18 cellular contexts compared by ENCODE assay signal in the genomic region with DNA sequence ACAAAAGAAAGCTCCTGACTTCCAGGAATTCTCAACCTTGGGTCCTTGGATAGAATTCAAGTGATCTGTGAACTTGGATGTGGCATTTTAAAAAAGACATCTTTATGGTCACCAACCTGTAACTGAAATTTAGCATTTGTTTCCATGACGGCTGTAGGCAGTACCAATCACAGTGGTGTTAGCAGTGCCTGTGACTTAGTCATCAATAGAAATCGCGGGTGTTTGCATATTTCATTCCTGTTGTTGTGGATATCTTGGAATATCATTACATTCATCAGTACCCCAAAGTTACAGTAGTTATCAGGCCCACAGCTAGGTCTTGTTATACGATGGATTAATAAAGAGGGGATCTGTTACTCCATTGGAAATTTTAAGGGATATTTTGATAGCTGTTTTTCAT.
DNase-seq lines count a peak whose midpoint lies in the region; ATAC-seq and TF ChIP-seq lines count a peak whose summit lies in the region.
"Had no signal": no experiment of that assay in that cellular context is flagged by ENCODE, and none has a peak within 500 bp of the region (broad histone marks: within the 10 kb centered on the region; RNA-seq: fewer than 3 reads in every experiment).

No MANE protein-coding gene starts in this region.

- ATAC-seq in WTC11 (no peak), mucosa of descending colon (no peak)
- ATAC-seq: naive thymus-derived CD8-positive, alpha-beta T cell had no signal

- no peaks in the 10 kb centered on the region for H3K27me3 ChIP-seq in CD8-positive, alpha-beta memory T cell (ENCODE audit: insufficient read depth, low read length, poor library complexity, severe bottlenecking)
- H3K27me3 ChIP-seq: thyroid gland had no signal

- peak overlapping the region in 3 of 7 donors; percentile 71 to 82 (median 75) for H3K4me3 Mint-ChIP-seq in CD8-positive, alpha-beta memory T cell
- H3K4me3 Mint-ChIP-seq in WTC11: no peak overlapping the region
- H3K4me3 Mint-ChIP-seq: activated CD4-positive, alpha-beta T cell treated with anti-CD3 and anti-CD28 coated beads, Interleukin-2, amount 10 ng/mL, durations not matched to agents 24 days and 14 days; activated T-helper 1 cell treated with anti-CD3 and anti-CD28 coated beads, Interleukin-12 subunit alpha, Interleukin-12 subunit beta, Interleukin-2, Interleukin-4 antibody, amounts not matched to agents 30 ng/mL and 10 ng/mL and 1 ng/mL, durations not matched to agents 14 hours and 24 hours and 36 hours; B cell had no signal

- TF ChIP-seq CTCF in WTC11 (IDR thresholded peaks at IDR 0.05): no peak
- TF ChIP-seq CTCF in fibroblast of mammary gland (conservative IDR thresholded peaks at IDR 0.05; ENCODE audit: control insufficient read depth, insufficient read depth, low read depth, low read length): no peak
- TF ChIP-seq CTCF in mucosa of descending colon (IDR thresholded peaks at IDR 0.05): no peak

- H3K9me3 ChIP-seq in CD8-positive, alpha-beta memory T cell (ENCODE audit: low read length): no peaks in the 10 kb centered on the region
- no peaks in the 10 kb centered on the region for H3K9me3 ChIP-seq in mucosa of descending colon
- H3K9me3 ChIP-seq: thyroid gland had no signal

- H3K4me3 ChIP-seq in CD8-positive, alpha-beta memory T cell (ENCODE audit: low read length): no peak overlapping the region
- H3K4me3 ChIP-seq in fibroblast of mammary gland (ENCODE audit: control insufficient read depth, low read depth, low read length) (no peak overlapping the region), skin epidermis (no peak overlapping the region), mucosa of descending colon (no peak overlapping the region)
- H3K4me3 ChIP-seq: thyroid gland had no signal

- POLR2A ChIA-PET in CD8-positive, alpha-beta memory T cell (lab: Charles Lee): interaction anchor here (0.8 to 1.3 kb wide), 4 partner anchors 27 to 212 kb away, joined by 3 to 4 read pairs (median 4); a partner anchor contains a TSS
- POLR2A ChIA-PET in WTC11 (lab: Charles Lee): interaction anchor here (1.6 kb wide), 1 partner anchor 41 kb away, joined by 3 read pairs; no protein-coding TSS in a partner anchor

- DNase-seq in CD8-positive, alpha-beta memory T cell: no peak
- DNase-seq in WTC11 (ENCODE audit: low spot score) (no peak), fibroblast of mammary gland (ENCODE audit: low read depth) (peak; percentile 24), NCI-H2171 treated with DMSO at 0.1 percent for 48 hours (lab: John Stamatoyannopoulos, UW) (no peak), mucosa of descending colon (no peak), hippocampal formation (lab: John Stamatoyannopoulos, UW) (no peak), SIG-M5 (lab: John Stamatoyannopoulos, UW) (no peak)
- DNase-seq: activated CD4-positive, alpha-beta T cell treated with anti-CD3 and anti-CD28 coated beads, Interleukin-2, amount 10 ng/mL, durations not matched to agents 24 days and 14 days; amniotic stem cell; erythroblast; NCI-H1048; NCI-H2171; retina; thyroid gland had no signal

- H3K27me3 Mint-ChIP-seq in CD8-positive, alpha-beta memory T cell: peaks cover 0 to 3% of the 10 kb centered on the region in 2 donors
- no peaks in the 10 kb centered on the region for H3K27me3 Mint-ChIP-seq in WTC11 (ENCODE audit: low read depth)
- H3K27me3 Mint-ChIP-seq: activated CD4-positive, alpha-beta T cell treated with anti-CD3 and anti-CD28 coated beads, Interleukin-2, amount 10 ng/mL, durations not matched to agents 24 days and 14 days; B cell; naive thymus-derived CD8-positive, alpha-beta T cell had no signal

- H3K4me1 Mint-ChIP-seq in CD8-positive, alpha-beta memory T cell: peaks cover 81 to 85% (median 83%) of the 10 kb centered on the region in 3 donors
- peaks cover 29% of the 10 kb centered on the region for H3K4me1 Mint-ChIP-seq in WTC11

- H3K4me1 ChIP-seq in CD8-positive, alpha-beta memory T cell (ENCODE audit: insufficient read depth, low read length): peaks cover 64% of the 10 kb centered on the region
- peaks cover 5% of the 10 kb centered on the region for H3K4me1 ChIP-seq in mucosa of descending colon (ENCODE audit: low read depth)

- peak overlapping the region; percentile 67 to 99 (median 95) for H3K27ac Mint-ChIP-seq in CD8-positive, alpha-beta memory T cell
- 0 out of 2 replicates have a peak overlapping the region, but pooled peaks have one; percentile 38 for H3K27ac Mint-ChIP-seq in WTC11
- H3K27ac Mint-ChIP-seq: activated CD4-positive, alpha-beta T cell treated with anti-CD3 and anti-CD28 coated beads, Interleukin-2, amount 10 ng/mL, durations not matched to agents 24 days and 14 days; activated T-helper 1 cell treated with anti-CD3 and anti-CD28 coated beads, Interleukin-12 subunit alpha, Interleukin-12 subunit beta, Interleukin-2, Interleukin-4 antibody, amounts not matched to agents 30 ng/mL and 10 ng/mL and 1 ng/mL, durations not matched to agents 14 hours and 24 hours and 36 hours; B cell had no signal

- H3K36me3 ChIP-seq in CD8-positive, alpha-beta memory T cell (ENCODE audit: insufficient read depth, low read length): no peaks in the 10 kb centered on the region
- H3K36me3 ChIP-seq in mucosa of descending colon (ENCODE audit: low read depth): no peaks in the 10 kb centered on the region
- H3K36me3 ChIP-seq: thyroid gland had no signal

- H3K36me3 Mint-ChIP-seq in CD8-positive, alpha-beta memory T cell: peaks cover 0 to 5% (median 0%) of the 10 kb centered on the region in 3 donors
- H3K36me3 Mint-ChIP-seq in WTC11: peaks cover 19% of the 10 kb centered on the region

- CTCF ChIA-PET in CD8-positive, alpha-beta memory T cell (lab: Charles Lee): interaction anchor here (0.9 to 1.6 kb wide), 2 partner anchors 57 to 204 kb away, joined by 3 read pairs; no protein-coding TSS in a partner anchor
- CTCF ChIA-PET in WTC11 (lab: Charles Lee): no interaction called here

- intact Hi-C loops in mucosa of descending colon (cut with DNase I, micrococcal nuclease): no loop called here

- H3K9me3 Mint-ChIP-seq in CD8-positive, alpha-beta memory T cell: peaks cover 0 to 2% (median 0%) of the 10 kb centered on the region in 5 donors
- peaks cover 29% of the 10 kb centered on the region for H3K9me3 Mint-ChIP-seq in WTC11
- H3K9me3 Mint-ChIP-seq: activated CD4-positive, alpha-beta T cell treated with anti-CD3 and anti-CD28 coated beads, Interleukin-2, amount 10 ng/mL, durations not matched to agents 24 days and 14 days; activated T-helper 1 cell treated with anti-CD3 and anti-CD28 coated beads, Interleukin-12 subunit alpha, Interleukin-12 subunit beta, Interleukin-2, Interleukin-4 antibody, amounts not matched to agents 30 ng/mL and 10 ng/mL and 1 ng/mL, durations not matched to agents 14 hours and 24 hours and 36 hours; naive thymus-derived CD8-positive, alpha-beta T cell had no signal

- H3K27ac ChIP-seq in CD8-positive, alpha-beta memory T cell (ENCODE audit: low read depth, low read length): peak overlapping the region; percentile 69
- H3K27ac ChIP-seq in skin epidermis: peak overlapping the region in 20 of 21 experiments; percentile 39 to 93 (median 86)

TF ChIP-seq in WTC11, 78 proteins besides CTCF, POLR2A, EP300 and RAD21 (continues in another document):
- no peak for TF ChIP-seq NFE2L1 (CRISPR knock-in tag; IDR thresholded peaks at IDR 0.05)
- TF ChIP-seq FOXJ3 (CRISPR knock-in tag; IDR thresholded peaks at IDR 0.05; ENCODE audit: borderline replicate concordance): no peak
- TF ChIP-seq, protein P1, sequence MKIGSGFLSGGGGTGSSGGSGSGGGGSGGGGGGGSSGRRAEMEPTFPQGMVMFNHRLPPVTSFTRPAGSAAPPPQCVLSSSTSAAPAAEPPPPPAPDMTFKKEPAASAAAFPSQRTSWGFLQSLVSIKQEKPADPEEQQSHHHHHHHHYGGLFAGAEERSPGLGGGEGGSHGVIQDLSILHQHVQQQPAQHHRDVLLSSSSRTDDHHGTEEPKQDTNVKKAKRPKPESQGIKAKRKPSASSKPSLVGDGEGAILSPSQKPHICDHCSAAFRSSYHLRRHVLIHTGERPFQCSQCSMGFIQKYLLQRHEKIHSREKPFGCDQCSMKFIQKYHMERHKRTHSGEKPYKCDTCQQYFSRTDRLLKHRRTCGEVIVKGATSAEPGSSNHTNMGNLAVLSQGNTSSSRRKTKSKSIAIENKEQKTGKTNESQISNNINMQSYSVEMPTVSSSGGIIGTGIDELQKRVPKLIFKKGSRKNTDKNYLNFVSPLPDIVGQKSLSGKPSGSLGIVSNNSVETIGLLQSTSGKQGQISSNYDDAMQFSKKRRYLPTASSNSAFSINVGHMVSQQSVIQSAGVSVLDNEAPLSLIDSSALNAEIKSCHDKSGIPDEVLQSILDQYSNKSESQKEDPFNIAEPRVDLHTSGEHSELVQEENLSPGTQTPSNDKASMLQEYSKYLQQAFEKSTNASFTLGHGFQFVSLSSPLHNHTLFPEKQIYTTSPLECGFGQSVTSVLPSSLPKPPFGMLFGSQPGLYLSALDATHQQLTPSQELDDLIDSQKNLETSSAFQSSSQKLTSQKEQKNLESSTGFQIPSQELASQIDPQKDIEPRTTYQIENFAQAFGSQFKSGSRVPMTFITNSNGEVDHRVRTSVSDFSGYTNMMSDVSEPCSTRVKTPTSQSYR (CRISPR knock-in tag; IDR thresholded peaks at IDR 0.05): no peak
- no peak for TF ChIP-seq CREM (CRISPR knock-in tag; IDR thresholded peaks at IDR 0.05)
- no peak for TF ChIP-seq NFATC4 (CRISPR knock-in tag; IDR thresholded peaks at IDR 0.05)
- TF ChIP-seq TEAD1 (CRISPR knock-in tag; IDR thresholded peaks at IDR 0.05): no peak
- no peak for TF ChIP-seq ZNF423 (CRISPR knock-in tag; IDR thresholded peaks at IDR 0.05)
- TF ChIP-seq, protein P2, sequence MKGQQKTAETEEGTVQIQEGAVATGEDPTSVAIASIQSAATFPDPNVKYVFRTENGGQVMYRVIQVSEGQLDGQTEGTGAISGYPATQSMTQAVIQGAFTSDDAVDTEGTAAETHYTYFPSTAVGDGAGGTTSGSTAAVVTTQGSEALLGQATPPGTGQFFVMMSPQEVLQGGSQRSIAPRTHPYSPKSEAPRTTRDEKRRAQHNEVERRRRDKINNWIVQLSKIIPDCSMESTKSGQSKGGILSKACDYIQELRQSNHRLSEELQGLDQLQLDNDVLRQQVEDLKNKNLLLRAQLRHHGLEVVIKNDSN (CRISPR knock-in tag; IDR thresholded peaks at IDR 0.05): no peak
- TF ChIP-seq, protein P3, sequence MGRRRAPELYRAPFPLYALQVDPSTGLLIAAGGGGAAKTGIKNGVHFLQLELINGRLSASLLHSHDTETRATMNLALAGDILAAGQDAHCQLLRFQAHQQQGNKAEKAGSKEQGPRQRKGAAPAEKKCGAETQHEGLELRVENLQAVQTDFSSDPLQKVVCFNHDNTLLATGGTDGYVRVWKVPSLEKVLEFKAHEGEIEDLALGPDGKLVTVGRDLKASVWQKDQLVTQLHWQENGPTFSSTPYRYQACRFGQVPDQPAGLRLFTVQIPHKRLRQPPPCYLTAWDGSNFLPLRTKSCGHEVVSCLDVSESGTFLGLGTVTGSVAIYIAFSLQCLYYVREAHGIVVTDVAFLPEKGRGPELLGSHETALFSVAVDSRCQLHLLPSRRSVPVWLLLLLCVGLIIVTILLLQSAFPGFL (CRISPR knock-in tag; IDR thresholded peaks at IDR 0.05; ENCODE audit: borderline replicate concordance): no peak
